10 cellular contexts compared by ENCODE assay signal in genomic region chr1:6489383-6489765, GRCh38. TPM values are rescaled to one million over a fixed set of nuclear protein-coding genes. Genes with fewer than 3 reads are reported as not detected.
DNase-seq lines count a peak whose midpoint lies in the region; ATAC-seq and TF ChIP-seq lines count a peak whose summit lies in the region.
"Had no signal": no experiment of that assay in that cellular context is flagged by ENCODE, and none has a peak within 500 bp of the region (broad histone marks: within the 10 kb centered on the region; RNA-seq: fewer than 3 reads in every experiment).

No MANE protein-coding gene starts in this region.

- no peak overlapping the region for H2BK5ac ChIP-seq in mesenchymal stem cell (ENCODE audit: low read depth, low read length, poor library complexity, severe bottlenecking)

- H3K27ac ChIP-seq in ACC112 (ENCODE audit: low read depth, low read length) (no peak overlapping the region), mesenchymal stem cell (ENCODE audit: low read length, poor library complexity, severe bottlenecking) (no peak overlapping the region)

- peak overlapping the region in 1 of 2 experiments; percentile 73 for H3K4ac ChIP-seq in mesenchymal stem cell (ENCODE audit: low read depth in 1 of 2, low read length in 2 of 2)

- no peak overlapping the region for H3K9ac ChIP-seq in mesenchymal stem cell (ENCODE audit: low read length)

- H4K8ac ChIP-seq in mesenchymal stem cell (ENCODE audit: low read length) = no peak overlapping the region

- H4K91ac ChIP-seq in mesenchymal stem cell (ENCODE audit: low read length) = no peak overlapping the region

- peak overlapping the region; percentile 27 for H2AK5ac ChIP-seq in mesenchymal stem cell (ENCODE audit: low read length, severe bottlenecking)

- H3K79me2 ChIP-seq in ACC112 (ENCODE audit: control insufficient read depth, insufficient read depth, low read length, unreplicated experiment) = peaks cover 18% of the 10 kb centered on the region

- H2BK120ac ChIP-seq in mesenchymal stem cell (ENCODE audit: low read depth, low read length) = no peak overlapping the region

- H2BK15ac ChIP-seq in mesenchymal stem cell (ENCODE audit: low read depth, poor library complexity, severe bottlenecking) = no peak overlapping the region

- H3K27ac Mint-ChIP-seq in WTC11 = no peak overlapping the region
- H3K27ac Mint-ChIP-seq: IgD-negative memory B cell had no signal

- H3K4me1 ChIP-seq in ACC112 (ENCODE audit: control insufficient read depth, insufficient read depth, low read length, unreplicated experiment) = peaks cover 46% of the 10 kb centered on the region
- H3K4me1 ChIP-seq in mesenchymal stem cell (ENCODE audit: control insufficient read depth, insufficient read depth, low read depth, low read length) = peaks cover 54% of the 10 kb centered on the region

- no peak overlapping the region for H2BK12ac ChIP-seq in mesenchymal stem cell (ENCODE audit: low read length in 2 of 2)

- H3K4me1 Mint-ChIP-seq in WTC11 = peaks cover 33% of the 10 kb centered on the region

- H3K18ac ChIP-seq in mesenchymal stem cell (ENCODE audit: low read depth in 1 of 2, low read length in 2 of 2) = no peak overlapping the region

- H3K23ac ChIP-seq in mesenchymal stem cell (ENCODE audit: low read length in 2 of 2) = no peak overlapping the region

- H3K9me3 Mint-ChIP-seq in WTC11 = no peaks in the 10 kb centered on the region
- H3K9me3 Mint-ChIP-seq: IgD-negative memory B cell had no signal

- H3K27me3 Mint-ChIP-seq in WTC11 (ENCODE audit: low read depth) = peaks cover 6% of the 10 kb centered on the region; the same call in 1 of the 2 replicates

- H3K27me3 ChIP-seq in ACC112 (ENCODE audit: insufficient read depth, low read length) (no peaks in the 10 kb centered on the region), mesenchymal stem cell (ENCODE audit: control insufficient read depth in 1 of 2, insufficient read depth in 1 of 2, low read length in 2 of 2) (peaks cover 0 to 13% of the 10 kb centered on the region in 2 experiments)

- H3K4me3 ChIP-seq in ACC112 (ENCODE audit: low read depth, low read length) (peak overlapping the region; percentile 94), HFF-Myc (replicated peaks; ENCODE audit: low read depth, low read length) (peak overlapping the region; percentile 87; the same call in 1 of the 2 replicates), mesenchymal stem cell (ENCODE audit: insufficient read depth in 1 of 2, low read depth in 1 of 2, low read length in 2 of 2) (peak overlapping the region in 1 of 2 experiments; percentile 90)

- H3K4me3 Mint-ChIP-seq in WTC11 = peak overlapping the region; percentile 77

- H3K36me3 Mint-ChIP-seq in WTC11 = no peaks in the 10 kb centered on the region
- H3K36me3 Mint-ChIP-seq: CD4-positive, CD25-positive, alpha-beta regulatory T cell; IgD-negative memory B cell had no signal

- peaks cover 44% of the 10 kb centered on the region for H3K79me1 ChIP-seq in mesenchymal stem cell (replicated peaks; ENCODE audit: low read length, poor library complexity, severe bottlenecking)

- CTCF ChIA-PET in WTC11 (lab: Charles Lee) = interaction anchor here (1.1 to 10.3 kb wide), 9 partner anchors 9 to 96 kb away, joined by 3 to 179 read pairs (median 6); partner anchors contain the start of genes ACOT7, TNFRSF25 and ZBTB48

- peak overlapping the region in 1 of 2 experiments; percentile 63 for H3K14ac ChIP-seq in mesenchymal stem cell (ENCODE audit: low read length in 2 of 2)

- no peak for ATAC-seq in WTC11
- ATAC-seq in stimulated activated naive CD8-positive, alpha-beta T cell treated with anti-CD3 and anti-CD28 coated beads, Interleukin-15, Interleukin-2, amounts not matched to agents 100 U/mL and 50 U/mL, for 24 hours = no peak
- ATAC-seq in GM21390 (IDR thresholded peaks at IDR 0.05; ENCODE audit: unreplicated experiment) = no peak

- POLR2A ChIA-PET in WTC11 (lab: Charles Lee) = no interaction called here

- no peaks in the 10 kb centered on the region for H3K9me3 ChIP-seq in mesenchymal stem cell (ENCODE audit: control insufficient read depth, low read length)

- H3K4me2 ChIP-seq in mesenchymal stem cell (ENCODE audit: low read length, poor library complexity, severe bottlenecking) = peak overlapping the region; percentile 99

- no peaks in the 10 kb centered on the region for H3K36me3 ChIP-seq in ACC112 (ENCODE audit: insufficient read depth, low read length)
- H3K36me3 ChIP-seq in mesenchymal stem cell (ENCODE audit: control insufficient read depth in 1 of 2, insufficient read depth in 2 of 2, low read depth in 1 of 2, low read length in 2 of 2) = peaks cover 0 to 20% of the 10 kb centered on the region in 2 experiments

- no peak overlapping the region for H2AFZ ChIP-seq in ACC112 (ENCODE audit: low read length, unreplicated experiment)
- peak overlapping the region; percentile 2 for H2AFZ ChIP-seq in mesenchymal stem cell (ENCODE audit: low read depth, low read length)

- WGBS in mesenchymal stem cell = 76% methylated on average over 9 of the region's 9 CpGs

- DNase-seq in HFF-Myc (ENCODE audit: extremely low read depth, low read depth) (no peak), WTC11 (ENCODE audit: low spot score) (no peak), mesenchymal stem cell (no peak), NCI-H1092 (lab: John Stamatoyannopoulos, UW) (no peak), cortex of kidney (lab: John Stamatoyannopoulos, UW) (no peak)
- DNase-seq in stimulated activated naive CD8-positive, alpha-beta T cell treated with anti-CD3 and anti-CD28 coated beads, Interleukin-15, Interleukin-2, amounts not matched to agents 100 U/mL and 50 U/mL, for 24 hours = no peak

- TF ChIP-seq CTCF in HFF-Myc (IDR thresholded peaks at IDR 0.05; ENCODE audit: low read depth, low read length, missing control alignments) (no peak), WTC11 (IDR thresholded peaks at IDR 0.05) (no peak)

TF ChIP-seq in WTC11, 78 proteins besides CTCF, POLR2A, EP300 and RAD21:
- TF ChIP-seq TEAD1 (CRISPR knock-in tag; IDR thresholded peaks at IDR 0.05) = no peak

RNA-seq across cellular contexts. Expression of gene PLEKHG5, which starts 2.1 kb away (rescaled TPM):
- total RNA-seq in WTC11 (2021) = 27.5 to 32.0 TPM (median 30.8 TPM) in 3 replicates
- polyA plus RNA-seq in mesenchymal stem cell (2013, experiment 1 of 2) = 6.5 TPM
- 6.7 TPM for polyA plus RNA-seq in mesenchymal stem cell (2013, experiment 2 of 2)
- polyA plus RNA-seq: IgD-negative memory B cell had no signal

RNA-seq across cellular contexts. Expression of gene TNFRSF25, which starts 23.4 kb away (rescaled TPM):
- 19.5 to 26.1 TPM (median 22.6 TPM) in 3 replicates for total RNA-seq in WTC11 (2021)
- 2.9 TPM for polyA plus RNA-seq in mesenchymal stem cell (2013, experiment 1 of 2)
- polyA plus RNA-seq in mesenchymal stem cell (2013, experiment 2 of 2) = 2.4 TPM
